15 cellular contexts compared by ENCODE assay signal in genomic region chr13:50353651-50354415, GRCh38.
DNase-seq lines count a peak whose midpoint lies in the region; ATAC-seq, FAIRE-seq and TF ChIP-seq lines count a peak whose summit lies in the region.
"Had no signal": no experiment of that assay in that cellular context is flagged by ENCODE, and none has a peak within 500 bp of the region (broad histone marks: within the 10 kb centered on the region; RNA-seq: fewer than 3 reads in every experiment).

No MANE protein-coding gene starts in this region.

- H3K4me3 ChIP-seq in fibroblast of mammary gland (ENCODE audit: control insufficient read depth, low read depth, low read length) (no peak overlapping the region), dorsolateral prefrontal cortex (no peak overlapping the region)
- H3K4me3 ChIP-seq: heart right ventricle, K562, vagina had no signal

- no peak overlapping the region for H3K27ac ChIP-seq in dorsolateral prefrontal cortex
- H3K27ac ChIP-seq: heart right ventricle, vagina had no signal

- DNase-seq in ELR (ENCODE audit: low read depth) (peak; percentile 85), RCC 7860 (ENCODE audit: low spot score) (peak; percentile 86), fibroblast of mammary gland (ENCODE audit: low read depth) (peak; percentile 87), renal cortical epithelial cell (ENCODE audit: low read depth) (peak; percentile 68), NCI-H226 (no peak), T-helper 1 cell (no peak), dorsolateral prefrontal cortex (no peak)
- DNase-seq: CD8-positive, alpha-beta memory T cell; H7; heart right ventricle; retina had no signal

- ATAC-seq in GM21619 (IDR thresholded peaks at IDR 0.05; ENCODE audit: unreplicated experiment), result no peak
- ATAC-seq: K562 had no signal

- intact Hi-C loops in dorsolateral prefrontal cortex (cut with DNase I), result no loop called here

- no peak for TF ChIP-seq CTCF in fibroblast of mammary gland (conservative IDR thresholded peaks at IDR 0.05; ENCODE audit: control insufficient read depth, insufficient read depth, low read depth, low read length)
- no peak for TF ChIP-seq CTCF in dorsolateral prefrontal cortex (IDR thresholded peaks at IDR 0.05 in 54 of 56, conservative IDR thresholded peaks at IDR 0.05 in 2 of 56; ENCODE audit: low read depth in 1 of 56, partially characterized antibody in 56 of 56)

- FAIRE-seq in RCC 7860 (lab: Jason Lieb, UNC), result peak; percentile 92
- FAIRE-seq: colon, K562 had no signal

- H3K27me3 ChIP-seq in dorsolateral prefrontal cortex, result no peaks in the 10 kb centered on the region
- H3K27me3 ChIP-seq: heart right ventricle, vagina had no signal

Comparison
In these comparisons a context has a peak if more than half of its experiments do, and no peak if none do; other contexts are left out.
1. DNase-seq: peak in ELR (single experiment), RCC 7860 (single experiment), fibroblast of mammary gland (single experiment) and renal cortical epithelial cell (single experiment); none in NCI-H226 (single experiment), T-helper 1 cell (0 of 5) and dorsolateral prefrontal cortex (0 of 10).